Comparison of ENCODE assay signal across 10 cellular contexts in the genomic region with DNA sequence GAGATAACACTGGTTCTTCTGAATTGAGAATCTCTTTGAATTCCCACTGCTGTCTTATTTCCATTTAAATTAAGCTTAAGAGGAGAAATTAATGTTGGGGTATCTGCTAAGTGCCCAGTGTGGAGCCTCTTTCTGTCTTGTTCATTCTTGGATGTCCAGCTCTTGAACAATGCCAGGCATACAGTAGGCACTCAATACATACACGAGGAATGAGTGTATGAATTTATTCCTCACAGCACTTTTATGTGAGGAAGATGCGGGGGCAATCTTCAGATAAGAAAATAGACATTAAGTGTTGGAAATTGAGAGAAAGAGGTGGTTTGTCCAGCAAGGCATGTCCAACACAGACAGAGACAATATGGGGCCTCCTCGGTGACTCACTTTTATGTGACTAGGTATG. TPM values are rescaled to one million over a fixed set of nuclear protein-coding genes. Genes with fewer than 3 reads are reported as not detected.
A peak's percentile ranks its signal among the peaks of the same experiment; 100 is the strongest.
DNase-seq lines count a peak whose midpoint lies in the region; ATAC-seq lines count a peak whose summit lies in the region.
"Had no signal": no experiment of that assay in that cellular context is flagged by ENCODE, and none has a peak within 500 bp of the region (broad histone marks: within the 10 kb centered on the region; RNA-seq: fewer than 3 reads in every experiment).

No MANE protein-coding gene starts in this region.

- peak overlapping the region; percentile 96 for H3K27ac Mint-ChIP-seq in T-helper 2 cell treated with Interferon-gamma antibody and Interleukin-4, amounts not matched to agents 5 μg/mL and 100 μg/mL, for 36 hours
- H3K27ac Mint-ChIP-seq in activated CD4-positive, alpha-beta memory T cell treated with anti-CD3 and anti-CD28 coated beads for 36 hours: peak overlapping the region; percentile 90
- peak overlapping the region; percentile 61 to 89 (median 83) for H3K27ac Mint-ChIP-seq in immature natural killer cell
- peak overlapping the region; percentile 79 for H3K27ac Mint-ChIP-seq in stimulated activated memory B cell treated with anti-CD40 and anti-IgM and Interleukin-4, amounts not matched to agents 10 μg/mL and 1 μg/mL and 100 μg/mL, for 72 hours

- peaks cover 6% of the 10 kb centered on the region for H3K27me3 Mint-ChIP-seq in T-helper 2 cell treated with Interferon-gamma antibody and Interleukin-4, amounts not matched to agents 5 μg/mL and 100 μg/mL, for 36 hours (ENCODE audit: low read depth)
- peaks cover 12% of the 10 kb centered on the region for H3K27me3 Mint-ChIP-seq in activated CD4-positive, alpha-beta memory T cell treated with anti-CD3 and anti-CD28 coated beads for 36 hours
- peaks cover 0 to 11% (median 2%) of the 10 kb centered on the region in 3 donors for H3K27me3 Mint-ChIP-seq in immature natural killer cell (ENCODE audit: low read depth in 3 of 3)
- H3K27me3 Mint-ChIP-seq in stimulated activated memory B cell treated with anti-CD40 and anti-IgM and Interleukin-4, amounts not matched to agents 10 μg/mL and 1 μg/mL and 100 μg/mL, for 72 hours: peaks cover 22% of the 10 kb centered on the region

- no peak for ATAC-seq in stimulated activated memory B cell treated with anti-CD40 and anti-IgM and Interleukin-4, amounts not matched to agents 10 μg/mL and 1 μg/mL and 100 μg/mL, for 72 hours
- ATAC-seq in GM21619 (IDR thresholded peaks at IDR 0.05; ENCODE audit: unreplicated experiment): no peak
- no peak for ATAC-seq in HG03196 (IDR thresholded peaks at IDR 0.05; ENCODE audit: unreplicated experiment)

- POLR2A ChIA-PET in activated CD4-positive, alpha-beta memory T cell treated with anti-CD3 and anti-CD28 coated beads for 36 hours (lab: Charles Lee): interaction anchor here (1.2 to 2.6 kb wide), 4 partner anchors 10 to 39 kb away, joined by 7 to 34 read pairs (median 8); partner anchors contain the start of gene ATF3

- no peaks in the 10 kb centered on the region for H3K36me3 Mint-ChIP-seq in T-helper 2 cell treated with Interferon-gamma antibody and Interleukin-4, amounts not matched to agents 5 μg/mL and 100 μg/mL, for 36 hours (ENCODE audit: low read depth)
- no peaks in the 10 kb centered on the region for H3K36me3 Mint-ChIP-seq in activated CD4-positive, alpha-beta memory T cell treated with anti-CD3 and anti-CD28 coated beads for 36 hours
- no peaks in the 10 kb centered on the region for H3K36me3 Mint-ChIP-seq in immature natural killer cell
- H3K36me3 Mint-ChIP-seq in stimulated activated memory B cell treated with anti-CD40 and anti-IgM and Interleukin-4, amounts not matched to agents 10 μg/mL and 1 μg/mL and 100 μg/mL, for 72 hours: no peaks in the 10 kb centered on the region

- intact Hi-C loops in activated CD4-positive, alpha-beta memory T cell treated with anti-CD3 and anti-CD28 coated beads for 36 hours (cut with micrococcal nuclease): loop anchor here (1.0 to 5.0 kb wide), 5 partner anchors 12 to 659 kb away; partner anchors contain the start of gene ATF3

- DNase-seq in T-helper 2 cell treated with Interferon-gamma antibody and Interleukin-4, amounts not matched to agents 5 μg/mL and 100 μg/mL, for 36 hours (ENCODE audit: low spot score): no peak
- no peak for DNase-seq in T-helper 2 cell
- DNase-seq in activated CD4-positive, alpha-beta memory T cell treated with anti-CD3 and anti-CD28 coated beads for 36 hours: no peak
- no peak for DNase-seq in immature natural killer cell
- DNase-seq in NCI-H446 treated with DMSO at 0.1 percent for 48 hours (lab: John Stamatoyannopoulos, UW): no peak
- DNase-seq: NCI-H2029, SHP77 treated with DMSO at 0.1 percent for 48 hours had no signal

- CTCF ChIA-PET in activated CD4-positive, alpha-beta memory T cell treated with anti-CD3 and anti-CD28 coated beads for 36 hours (lab: Charles Lee): interaction anchor here (0.7 to 2.1 kb wide), 10 partner anchors 11 to 120 kb away, joined by 3 to 8 read pairs (median 4); partner anchors contain the start of gene ATF3

- no peaks in the 10 kb centered on the region for H3K9me3 Mint-ChIP-seq in T-helper 2 cell treated with Interferon-gamma antibody and Interleukin-4, amounts not matched to agents 5 μg/mL and 100 μg/mL, for 36 hours
- H3K9me3 Mint-ChIP-seq in activated CD4-positive, alpha-beta memory T cell treated with anti-CD3 and anti-CD28 coated beads for 36 hours: no peaks in the 10 kb centered on the region
- peaks cover 0 to 2% (median 0%) of the 10 kb centered on the region in 6 donors for H3K9me3 Mint-ChIP-seq in immature natural killer cell
- H3K9me3 Mint-ChIP-seq in stimulated activated memory B cell treated with anti-CD40 and anti-IgM and Interleukin-4, amounts not matched to agents 10 μg/mL and 1 μg/mL and 100 μg/mL, for 72 hours: no peaks in the 10 kb centered on the region

- H3K4me1 Mint-ChIP-seq in T-helper 2 cell treated with Interferon-gamma antibody and Interleukin-4, amounts not matched to agents 5 μg/mL and 100 μg/mL, for 36 hours (ENCODE audit: low read depth): peaks cover 28% of the 10 kb centered on the region
- H3K4me1 Mint-ChIP-seq in activated CD4-positive, alpha-beta memory T cell treated with anti-CD3 and anti-CD28 coated beads for 36 hours (ENCODE audit: low read depth): peaks cover 45% of the 10 kb centered on the region
- peaks cover 16 to 23% of the 10 kb centered on the region in 2 donors for H3K4me1 Mint-ChIP-seq in immature natural killer cell
- H3K4me1 Mint-ChIP-seq in stimulated activated memory B cell treated with anti-CD40 and anti-IgM and Interleukin-4, amounts not matched to agents 10 μg/mL and 1 μg/mL and 100 μg/mL, for 72 hours: peaks cover 24% of the 10 kb centered on the region

- peak overlapping the region; percentile 72 for H3K4me3 Mint-ChIP-seq in T-helper 2 cell treated with Interferon-gamma antibody and Interleukin-4, amounts not matched to agents 5 μg/mL and 100 μg/mL, for 36 hours
- peak overlapping the region; percentile 53 for H3K4me3 Mint-ChIP-seq in activated CD4-positive, alpha-beta memory T cell treated with anti-CD3 and anti-CD28 coated beads for 36 hours
- peak overlapping the region in 2 of 5 donors; percentile 15 to 82 for H3K4me3 Mint-ChIP-seq in immature natural killer cell
- H3K4me3 Mint-ChIP-seq in stimulated activated memory B cell treated with anti-CD40 and anti-IgM and Interleukin-4, amounts not matched to agents 10 μg/mL and 1 μg/mL and 100 μg/mL, for 72 hours: no peak overlapping the region

RNA-seq across cellular contexts. Expression of gene ATF3, which starts 11.8 kb away (rescaled TPM):
- total RNA-seq in activated CD4-positive, alpha-beta memory T cell treated with anti-CD3 and anti-CD28 coated beads for 36 hours: 10 to 100 TPM; 49.7 to 51.5 TPM
- under 1 TPM in 2 of 3 donors, not detected in 1; 0.40 to 0.70 TPM for polyA plus RNA-seq in immature natural killer cell
